In the genomic region with DNA sequence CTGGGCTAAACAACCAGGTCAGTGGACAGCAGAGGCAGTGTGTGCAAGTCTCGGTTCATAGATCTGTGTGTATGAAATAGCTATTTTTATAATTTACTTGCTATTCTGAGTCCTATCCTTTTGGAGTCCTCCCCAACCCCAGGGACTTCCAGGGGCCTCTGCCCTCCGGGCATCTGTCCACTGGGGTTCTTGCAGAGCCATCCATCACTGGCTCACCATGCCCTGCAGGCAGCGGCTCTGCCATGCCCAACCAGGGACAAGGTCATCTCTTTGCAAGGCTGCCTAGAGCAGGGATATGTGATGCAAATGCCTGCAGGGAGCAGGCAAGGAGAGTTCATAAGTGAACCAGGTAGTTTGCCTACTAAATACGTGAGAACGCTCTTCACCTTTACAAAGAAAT, we compare ENCODE assay signal across 27 cellular contexts.
"Had no signal": no experiment of that assay in that cellular context is flagged by ENCODE, and none has a peak within 500 bp of the region (broad histone marks: within the 10 kb centered on the region; RNA-seq: fewer than 3 reads in every experiment).

No MANE protein-coding gene starts in this region.

- H3K9me3 Mint-ChIP-seq: activated CD4-positive, alpha-beta memory T cell treated with anti-CD3 and anti-CD28 coated beads, Interleukin-2, amount 10 ng/mL, durations not matched to agents 7 days and 5 days; activated naive CD4-positive, alpha-beta T cell treated with anti-CD3 and anti-CD28 coated beads, Interleukin-2, amount 50 U/mL, for 24 hours; activated naive CD8-positive, alpha-beta T cell treated with anti-CD3 and anti-CD28 coated beads, Interleukin-2, amount 10 ng/mL, durations not matched to agents 7 days and 5 days; activated T-cell treated with anti-CD3 and anti-CD28 coated beads, Interleukin-2, amount 50 U/mL, for 24 hours; activated T-helper 2 cell treated with anti-CD3 and anti-CD28 coated beads, Interferon-gamma antibody, Interleukin-2, Interleukin-4, amounts not matched to agents 10 μg/mL and 5 μg/mL and 100 μg/mL, durations not matched to agents 14 hours and 24 hours and 36 hours had no signal

- H3K9ac ChIP-seq: KMS-11 had no signal

- H3K4me3 Mint-ChIP-seq: activated CD4-positive, alpha-beta memory T cell treated with anti-CD3 and anti-CD28 coated beads, Interleukin-2, amount 10 ng/mL, durations not matched to agents 7 days and 5 days; activated naive CD4-positive, alpha-beta T cell treated with anti-CD3 and anti-CD28 coated beads, Interleukin-2, amount 50 U/mL, for 24 hours; activated naive CD8-positive, alpha-beta T cell treated with anti-CD3 and anti-CD28 coated beads, Interleukin-2, amount 10 ng/mL, durations not matched to agents 7 days and 5 days; activated T-cell treated with anti-CD3 and anti-CD28 coated beads, Interleukin-2, amount 50 U/mL, for 24 hours; brain had no signal

- H3K27ac ChIP-seq: KMS-11, VCaP had no signal

- H3K27me3 Mint-ChIP-seq: activated naive CD4-positive, alpha-beta T cell treated with anti-CD3 and anti-CD28 coated beads, Interleukin-2, amount 50 U/mL, for 24 hours; activated T-cell treated with anti-CD3 and anti-CD28 coated beads, Interleukin-2, amount 50 U/mL, for 24 hours; brain had no signal

- DNase-seq: activated CD4-positive, alpha-beta memory T cell treated with anti-CD3 and anti-CD28 coated beads, Interleukin-2, amount 10 ng/mL, durations not matched to agents 7 days and 5 days; activated CD4-positive, alpha-beta T cell treated with anti-CD3 and anti-CD28 coated beads for 1 hour; activated CD4-positive, alpha-beta T cell treated with anti-CD3 and anti-CD28 coated beads for 48 hours; activated CD4-positive, CD25-positive, alpha-beta regulatory T cell; activated gamma-delta T cell; activated naive CD4-positive, alpha-beta T cell treated with Interleukin-2 at 50 U/mL for 16 hours; activated naive CD8-positive, alpha-beta T cell treated with anti-CD3 and anti-CD28 coated beads, Interleukin-2, amount 10 ng/mL, durations not matched to agents 7 days and 5 days; activated T-cell treated with anti-CD3 and anti-CD28 coated beads, Interleukin-2, amount 50 U/mL, for 24 hours; central memory CD4-positive, alpha-beta T cell; NCI-H1092 treated with DMSO at 0.1 percent for 48 hours; NCI-H1417; NCI-H1694; NCI-H2029; NCI-H510A; NCI-H748 treated with DMSO at 0.1 percent for 48 hours; NK-92 treated with Interleukin-12 subunit alpha and Interleukin-12 subunit beta, amount 100 ng/mL, for 24 hours; OCI-M1; Right ventricle myocardium superior; SW 1271; T-helper 1 cell; T-helper 2 cell; T-helper 9 cell had no signal

- H3K4me2 ChIP-seq: KMS-11 had no signal

- H3K4me1 Mint-ChIP-seq: activated naive CD4-positive, alpha-beta T cell treated with anti-CD3 and anti-CD28 coated beads, Interleukin-2, amount 50 U/mL, for 24 hours had no signal

- H3K27ac Mint-ChIP-seq: activated CD4-positive, alpha-beta memory T cell treated with anti-CD3 and anti-CD28 coated beads, Interleukin-2, amount 10 ng/mL, durations not matched to agents 7 days and 5 days; activated naive CD4-positive, alpha-beta T cell treated with anti-CD3 and anti-CD28 coated beads, Interleukin-2, amount 50 U/mL, for 24 hours; activated T-cell treated with anti-CD3 and anti-CD28 coated beads, Interleukin-2, amount 50 U/mL, for 24 hours; activated T-helper 2 cell treated with anti-CD3 and anti-CD28 coated beads, Interferon-gamma antibody, Interleukin-2, Interleukin-4, amounts not matched to agents 10 μg/mL and 5 μg/mL and 100 μg/mL, durations not matched to agents 14 hours and 24 hours and 36 hours had no signal

- H3K36me3 Mint-ChIP-seq: activated naive CD4-positive, alpha-beta T cell treated with anti-CD3 and anti-CD28 coated beads, Interleukin-2, amount 50 U/mL, for 24 hours; activated naive CD8-positive, alpha-beta T cell treated with anti-CD3 and anti-CD28 coated beads, Interleukin-2, amount 10 ng/mL, durations not matched to agents 7 days and 5 days; brain had no signal
